Comparison of ENCODE assay signal across 15 cellular contexts in the genomic region with DNA sequence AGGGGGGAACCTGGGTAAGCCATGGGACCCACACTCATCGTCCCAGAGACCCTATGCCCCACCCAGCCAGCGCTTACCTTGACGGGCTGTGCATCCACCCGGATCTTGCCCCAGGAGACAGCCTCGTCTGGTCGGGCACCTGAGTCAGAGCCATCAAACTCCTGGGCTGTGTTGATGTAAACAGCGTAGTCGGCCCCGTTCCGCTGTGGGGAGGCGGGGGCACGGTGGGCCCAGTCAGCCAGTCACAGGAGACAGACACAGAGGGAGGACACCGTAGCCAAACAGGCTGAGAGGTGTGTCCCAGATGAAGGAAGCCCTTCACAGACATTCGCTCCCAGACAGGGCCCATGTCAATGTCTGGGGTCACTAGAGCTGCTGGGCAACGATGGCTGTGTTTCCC. TPM values are rescaled to one million over a fixed set of nuclear protein-coding genes. Genes with fewer than 3 reads are reported as not detected.
"Had no signal": no experiment of that assay in that cellular context is flagged by ENCODE, and none has a peak within 500 bp of the region (broad histone marks: within the 10 kb centered on the region; RNA-seq: fewer than 3 reads in every experiment).

No MANE protein-coding gene starts in this region.

- H3K27ac Mint-ChIP-seq: dendritic cell treated with granulocyte-macrophage colony-stimulating factor and Interleukin-4, amounts not matched to agents 40 ng/mL and 50 ng/mL, for 4 days had no signal

- H3K27me3 Mint-ChIP-seq: activated CD4-positive, alpha-beta memory T cell treated with anti-CD3 and anti-CD28 coated beads for 36 hours; activated naive CD8-positive, alpha-beta T cell treated with anti-CD3 and anti-CD28 coated beads, Interleukin-2, amount 10 ng/mL, durations not matched to agents 7 days and 5 days; dendritic cell treated with granulocyte-macrophage colony-stimulating factor and Interleukin-4, amounts not matched to agents 40 ng/mL and 50 ng/mL, for 4 days; T-cell had no signal

- H3K9me3 Mint-ChIP-seq: activated CD4-positive, alpha-beta memory T cell treated with anti-CD3 and anti-CD28 coated beads for 36 hours; activated naive CD8-positive, alpha-beta T cell treated with anti-CD3 and anti-CD28 coated beads, Interleukin-2, amount 10 ng/mL, durations not matched to agents 7 days and 5 days; activated T-cell treated with anti-CD3 and anti-CD28 coated beads, Interleukin-2, amount 50 U/mL, for 4 hours; dendritic cell treated with granulocyte-macrophage colony-stimulating factor and Interleukin-4, amounts not matched to agents 40 ng/mL and 50 ng/mL, for 4 days; T-cell had no signal

- H3K27ac ChIP-seq: foreskin keratinocyte, ovary, thyroid gland, vagina, VCaP had no signal

- H3K36me3 ChIP-seq: ovary had no signal

- H3K4me3 Mint-ChIP-seq: activated CD4-positive, alpha-beta memory T cell treated with anti-CD3 and anti-CD28 coated beads for 36 hours; activated naive CD8-positive, alpha-beta T cell treated with anti-CD3 and anti-CD28 coated beads, Interleukin-2, amount 10 ng/mL, durations not matched to agents 7 days and 5 days; activated T-cell treated with anti-CD3 and anti-CD28 coated beads, Interleukin-2, amount 50 U/mL, for 4 hours; dendritic cell treated with granulocyte-macrophage colony-stimulating factor and Interleukin-4, amounts not matched to agents 40 ng/mL and 50 ng/mL, for 4 days; T-cell had no signal

- H3K9me3 ChIP-seq: ovary, thyroid gland, vagina had no signal

- DNase-seq: activated gamma-delta T cell had no signal

- H3K4me3 ChIP-seq: ovary, thyroid gland, vagina had no signal

- H3K27me3 ChIP-seq: foreskin keratinocyte, ovary, thyroid gland, vagina had no signal

- H3K4me1 ChIP-seq: foreskin keratinocyte had no signal

RNA-seq across cellular contexts. Expression of a gene that starts 11.9 kb away (rescaled TPM):
- total RNA-seq: activated CD4-positive, alpha-beta memory T cell treated with anti-CD3 and anti-CD28 coated beads for 36 hours; activated naive CD8-positive, alpha-beta T cell treated with anti-CD3 and anti-CD28 coated beads, Interleukin-2, amount 10 ng/mL, durations not matched to agents 7 days and 5 days; activated T-cell treated with anti-CD3 and anti-CD28 coated beads, Interleukin-2, amount 50 U/mL, for 4 hours; cerebellum; foreskin keratinocyte; liver; mesenteric fat pad; ovary; T-cell; thyroid gland; vagina had no signal
- polyA plus RNA-seq: foreskin keratinocyte, liver, neural cell, ovary had no signal
